ENCODE assay signal across 13 cellular contexts in genomic region chr1:157523774-157524501, GRCh38. TPM values are rescaled to one million over a fixed set of nuclear protein-coding genes. Genes with fewer than 3 reads are reported as not detected.
DNase-seq lines count a peak whose midpoint lies in the region; ATAC-seq and TF ChIP-seq lines count a peak whose summit lies in the region.
"Had no signal": no experiment of that assay in that cellular context is flagged by ENCODE, and none has a peak within 500 bp of the region (broad histone marks: within the 10 kb centered on the region; RNA-seq: fewer than 3 reads in every experiment).

No MANE protein-coding gene starts in this region.

- H3K36me3 Mint-ChIP-seq in naive B cell: peaks cover 18 to 24% of the 10 kb centered on the region in 2 donors

- H3K27ac ChIP-seq in coronary artery (no peak overlapping the region), testis (no peak overlapping the region)
- H3K27ac ChIP-seq: thyroid gland had no signal

- TF ChIP-seq CTCF in coronary artery (IDR thresholded peaks at IDR 0.05) (no peak), testis (IDR thresholded peaks at IDR 0.05) (no peak)

- intact Hi-C loops in testis (cut with DNase I; ENCODE audit: low total_unique reads): no loop called here

- no peaks in the 10 kb centered on the region for H3K27me3 ChIP-seq in testis
- H3K27me3 ChIP-seq: thyroid gland had no signal

- H3K9me3 Mint-ChIP-seq in naive B cell: no peaks in the 10 kb centered on the region

- no peak overlapping the region for H3K4me3 ChIP-seq in coronary artery
- no peak overlapping the region for H3K4me3 ChIP-seq in testis
- H3K4me3 ChIP-seq: thyroid gland had no signal

- no peak for DNase-seq in naive B cell
- no peak for DNase-seq in coronary artery (ENCODE audit: low spot score)
- DNase-seq in testis: no peak
- no peak for DNase-seq in stimulated activated CD4-positive, alpha-beta T cell treated with anti-CD3 and anti-CD28 coated beads, Interleukin-4, amount 100 ng/mL, for 1 hour
- DNase-seq: activated CD4-positive, alpha-beta T cell treated with anti-CD3 and anti-CD28 coated beads, Interleukin-2, amount 50 U/mL, for 4 hours; DMS79 treated with DMSO at 0.1 percent for 48 hours; left ventricle myocardium superior; NCI-H1092 treated with DMSO at 0.1 percent for 48 hours; thyroid gland had no signal

- H3K9me3 ChIP-seq in testis: no peaks in the 10 kb centered on the region
- H3K9me3 ChIP-seq: thyroid gland had no signal

- no peaks in the 10 kb centered on the region for H3K27me3 Mint-ChIP-seq in naive B cell

- 78 to 87% methylated on average over 5 of the region's 5 CpGs for WGBS in testis, 2 donors

- H3K4me1 Mint-ChIP-seq in naive B cell: peaks cover 0 to 7% (median 2%) of the 10 kb centered on the region in 3 donors

- ATAC-seq in GM19025 (IDR thresholded peaks at IDR 0.05; ENCODE audit: low read depth, unreplicated experiment) (peak; percentile 70), GM21529 (IDR thresholded peaks at IDR 0.05; ENCODE audit: unreplicated experiment) (peak; percentile 85), HG03354 (IDR thresholded peaks at IDR 0.05; ENCODE audit: poor library complexity, severe bottlenecking, unreplicated experiment) (peak; percentile 85), naive B cell (ENCODE audit: low read depth in 2 of 2) (no peak)
- ATAC-seq: left ventricle myocardium superior had no signal

- no peak for TF ChIP-seq POLR2A in testis (IDR thresholded peaks at IDR 0.05)

- no peak overlapping the region for H3K4me3 Mint-ChIP-seq in naive B cell

- no peaks in the 10 kb centered on the region for H3K36me3 ChIP-seq in testis (ENCODE audit: low read depth, missing control alignments)
- H3K36me3 ChIP-seq: thyroid gland had no signal

- H3K27ac Mint-ChIP-seq in naive B cell: peak overlapping the region in 5 of 6 donors; percentile 17 to 82 (median 65)

- H3K4me1 ChIP-seq in testis: no peaks in the 10 kb centered on the region
- H3K4me1 ChIP-seq: thyroid gland had no signal

RNA-seq across cellular contexts. Expression of gene FCRL5, which starts 28.4 kb away (rescaled TPM):
- polyA plus RNA-seq in naive B cell (ENCODE audit: low read depth in 6 of 6): 100 to 1,000 TPM in 2 of 6 donors, 10 to 100 TPM in 4; 31.3 to 138 (median 82.3) TPM
- total RNA-seq in testis: 1 to 10 TPM; 1.1 to 1.6 TPM
- 3.9 TPM for polyA plus RNA-seq in testis (ENCODE audit: insufficient read depth, low read depth, low replicate concordance)
- total RNA-seq: glomerular endothelial cell had no signal

Comparison
In these comparisons a context has a peak if more than half of its experiments do, and no peak if none do; other contexts are left out.
1. ATAC-seq: peak in GM19025 (single experiment), GM21529 (single experiment) and HG03354 (single experiment); none in naive B cell (0 of 2).